ENCODE assay signal across 20 cellular contexts in the genomic region with DNA sequence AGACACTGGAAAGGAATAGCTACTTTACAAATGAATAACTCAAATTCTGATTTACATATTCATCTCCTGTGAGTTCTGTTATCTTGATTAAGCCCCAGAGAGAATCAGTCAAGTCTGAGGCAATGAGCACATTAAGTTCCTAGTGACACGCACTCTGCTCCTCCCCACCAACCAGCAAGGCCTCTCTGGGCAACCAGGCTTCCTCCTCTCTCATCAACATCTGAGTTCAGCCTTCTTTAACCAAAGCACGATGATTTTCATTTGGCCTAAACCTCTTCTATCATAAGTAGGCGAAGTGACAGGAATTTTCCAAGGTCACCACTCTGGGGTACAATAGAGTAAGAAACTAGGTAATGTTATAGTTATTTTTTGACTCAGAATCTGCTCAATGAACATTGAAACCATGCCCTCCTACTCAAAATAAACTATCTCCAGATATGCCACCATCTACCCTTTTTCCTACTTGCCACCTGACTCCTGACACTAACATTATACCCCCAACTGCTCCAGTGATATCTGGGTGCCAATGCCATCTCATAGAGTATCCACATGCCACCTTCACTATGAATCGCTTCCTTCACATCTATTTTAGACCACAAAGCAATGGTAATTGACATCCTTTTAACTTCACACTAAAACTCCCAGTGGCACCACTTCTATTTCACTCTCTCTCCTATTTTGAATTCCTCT.
DNase-seq lines count a peak whose midpoint lies in the region; ATAC-seq lines count a peak whose summit lies in the region.
"Had no signal": no experiment of that assay in that cellular context is flagged by ENCODE, and none has a peak within 500 bp of the region (broad histone marks: within the 10 kb centered on the region; RNA-seq: fewer than 3 reads in every experiment).

No MANE protein-coding gene starts in this region.

- no peak for DNase-seq in activated T-cell treated with anti-CD3 and anti-CD28 coated beads, Interleukin-2, amount 50 U/mL, for 24 hours
- no peak for DNase-seq in activated T-cell treated with anti-CD3 and anti-CD28 coated beads, Interleukin-2, amount 50 U/mL, for 1 hour
- no peak for DNase-seq in neuronal stem cell (ENCODE audit: low spot score)
- peak; percentile 15 for DNase-seq in stimulated activated naive CD4-positive, alpha-beta T cell treated with Interleukin-2 at 50 U/mL for 16 hours (lab: John Stamatoyannopoulos, UW)
- no peak for DNase-seq in KG1 (lab: John Stamatoyannopoulos, UW)
- no peak for DNase-seq in dedifferentiated amniotic fluid mesenchymal stem cell (ENCODE audit: extremely low spot score)
- no peak for DNase-seq in SKM-1 treated with dmso at 0.1 percent for 144 hours (lab: John Stamatoyannopoulos, UW; ENCODE audit: unreplicated experiment)
- DNase-seq: aorta, DMS79 treated with DMSO at 0.1 percent for 48 hours, hippocampal formation, NCI-H1930, NCI-H524, SHP77, upper lobe of right lung had no signal

- H3K23ac ChIP-seq in neuronal stem cell (ENCODE audit: low read depth, low read length, poor library complexity): no peak overlapping the region

- no CpG with 5 or more reads among the region's 4 CpGs for WGBS in neuronal stem cell (ENCODE audit: extremely low coverage in 2 of 2, insufficient read length in 2 of 2, insufficient replicate concordance in 1 of 2), 2 donors

- no peaks in the 10 kb centered on the region for H3K36me3 Mint-ChIP-seq in activated T-cell treated with anti-CD3 and anti-CD28 coated beads, Interleukin-2, amount 50 U/mL, for 24 hours (ENCODE audit: low read depth)
- H3K36me3 Mint-ChIP-seq in activated T-helper 17 cell treated with anti-CD3 and anti-CD28 coated beads, Interleukin-2, amount 50 U/mL, for 72 hours (ENCODE audit: low read depth): no peaks in the 10 kb centered on the region
- H3K36me3 Mint-ChIP-seq: CD4-positive, alpha-beta memory T cell; mesothelial cell of epicardium; WTC11 had no signal

- no peaks in the 10 kb centered on the region for H3K79me1 ChIP-seq in neuronal stem cell (ENCODE audit: low read depth, low read length)

- H3K4me3 ChIP-seq in neuronal stem cell (ENCODE audit: low read length in 2 of 2): no peak overlapping the region
- H3K4me3 ChIP-seq: right atrium auricular region, upper lobe of right lung had no signal

- peaks cover 8% of the 10 kb centered on the region for H3K9me3 Mint-ChIP-seq in activated T-cell treated with anti-CD3 and anti-CD28 coated beads, Interleukin-2, amount 50 U/mL, for 24 hours
- H3K9me3 Mint-ChIP-seq in activated T-helper 17 cell treated with anti-CD3 and anti-CD28 coated beads, Interleukin-2, amount 50 U/mL, for 72 hours: no peaks in the 10 kb centered on the region
- H3K9me3 Mint-ChIP-seq: WTC11 had no signal

- H2BK120ac ChIP-seq in neuronal stem cell (ENCODE audit: low read depth, low read length): no peak overlapping the region

- no peak overlapping the region for H2BK12ac ChIP-seq in neuronal stem cell (ENCODE audit: low read length)

- H4K91ac ChIP-seq in neuronal stem cell (ENCODE audit: low read depth, low read length, poor library complexity): no peak overlapping the region

- peak overlapping the region; percentile 91 for H3K18ac ChIP-seq in neuronal stem cell (ENCODE audit: low read length)

- no peak overlapping the region for H3K4ac ChIP-seq in neuronal stem cell (ENCODE audit: low read length)

- no peaks in the 10 kb centered on the region for H3K9me3 ChIP-seq in neuronal stem cell (replicated peaks in 1 of 2; ENCODE audit: control insufficient read depth in 2 of 2, insufficient read depth in 1 of 2, low read depth in 1 of 2, low read length in 2 of 2)
- H3K9me3 ChIP-seq: neutrophil, right atrium auricular region, upper lobe of right lung had no signal

- no peaks in the 10 kb centered on the region for H3K27me3 ChIP-seq in neuronal stem cell (ENCODE audit: control insufficient read depth in 3 of 3, insufficient read depth in 3 of 3, low read depth in 1 of 3, low read length in 3 of 3)
- H3K27me3 ChIP-seq: neutrophil, right atrium auricular region, upper lobe of right lung had no signal

- no peak overlapping the region for H3K27ac ChIP-seq in neuronal stem cell (replicated peaks; ENCODE audit: low read length)
- H3K27ac ChIP-seq: neutrophil, upper lobe of right lung had no signal

- peak; percentile 91 for ATAC-seq in activated T-helper 17 cell treated with anti-CD3 and anti-CD28 coated beads, Interleukin-2, amount 50 U/mL, for 72 hours (replicated peaks)
- ATAC-seq: upper lobe of right lung, WTC11 had no signal

- peaks cover 63% of the 10 kb centered on the region for H3K4me1 Mint-ChIP-seq in activated T-cell treated with anti-CD3 and anti-CD28 coated beads, Interleukin-2, amount 50 U/mL, for 24 hours (ENCODE audit: low read depth)
- peaks cover 15% of the 10 kb centered on the region for H3K4me1 Mint-ChIP-seq in activated T-helper 17 cell treated with anti-CD3 and anti-CD28 coated beads, Interleukin-2, amount 50 U/mL, for 72 hours

- no peak overlapping the region for H2BK15ac ChIP-seq in neuronal stem cell (ENCODE audit: low read length)

- peak overlapping the region; percentile 83 for H3K27ac Mint-ChIP-seq in activated T-cell treated with anti-CD3 and anti-CD28 coated beads, Interleukin-2, amount 50 U/mL, for 24 hours
- peak overlapping the region; percentile 39 for H3K27ac Mint-ChIP-seq in activated T-helper 17 cell treated with anti-CD3 and anti-CD28 coated beads, Interleukin-2, amount 50 U/mL, for 72 hours
- H3K27ac Mint-ChIP-seq: mesothelial cell of epicardium, WTC11 had no signal

- H3K9ac ChIP-seq in neuronal stem cell (ENCODE audit: low read depth, low read length, poor library complexity): no peak overlapping the region

- H3K36me3 ChIP-seq in neuronal stem cell (replicated peaks in 1 of 2; ENCODE audit: control insufficient read depth in 2 of 2, insufficient read depth in 2 of 2, low read length in 2 of 2): no peaks in the 10 kb centered on the region
- H3K36me3 ChIP-seq: neutrophil, right atrium auricular region, upper lobe of right lung had no signal

- no peak overlapping the region for H4K8ac ChIP-seq in neuronal stem cell (ENCODE audit: low read depth, low read length)

- no peak overlapping the region for H3K14ac ChIP-seq in neuronal stem cell (ENCODE audit: low read length)

- no peak overlapping the region for H3K4me2 ChIP-seq in neuronal stem cell (ENCODE audit: insufficient read depth, low read length, poor library complexity, severe bottlenecking)

- H2AK5ac ChIP-seq in neuronal stem cell (ENCODE audit: low read depth, low read length): no peak overlapping the region

- no peaks in the 10 kb centered on the region for H3K27me3 Mint-ChIP-seq in activated T-cell treated with anti-CD3 and anti-CD28 coated beads, Interleukin-2, amount 50 U/mL, for 24 hours
- H3K27me3 Mint-ChIP-seq in activated T-helper 17 cell treated with anti-CD3 and anti-CD28 coated beads, Interleukin-2, amount 50 U/mL, for 72 hours: no peaks in the 10 kb centered on the region
- H3K27me3 Mint-ChIP-seq: CD4-positive, alpha-beta memory T cell had no signal

- peaks cover 0 to 7% of the 10 kb centered on the region in 2 donors for H3K4me1 ChIP-seq in neuronal stem cell (ENCODE audit: control insufficient read depth in 2 of 2, insufficient read depth in 1 of 2, low read depth in 1 of 2, low read length in 2 of 2)

- no peak overlapping the region for H2AFZ ChIP-seq in neuronal stem cell (ENCODE audit: low read length)

- H3K4me3 Mint-ChIP-seq in activated T-cell treated with anti-CD3 and anti-CD28 coated beads, Interleukin-2, amount 50 U/mL, for 24 hours: peak overlapping the region; percentile 13
- H3K4me3 Mint-ChIP-seq in activated T-helper 17 cell treated with anti-CD3 and anti-CD28 coated beads, Interleukin-2, amount 50 U/mL, for 72 hours: peak overlapping the region; percentile 1
- H3K4me3 Mint-ChIP-seq: mesothelial cell of epicardium, WTC11 had no signal

- no peak overlapping the region for H2BK5ac ChIP-seq in neuronal stem cell (ENCODE audit: low read length)
